21 cellular contexts compared by ENCODE assay signal in the genomic region with DNA sequence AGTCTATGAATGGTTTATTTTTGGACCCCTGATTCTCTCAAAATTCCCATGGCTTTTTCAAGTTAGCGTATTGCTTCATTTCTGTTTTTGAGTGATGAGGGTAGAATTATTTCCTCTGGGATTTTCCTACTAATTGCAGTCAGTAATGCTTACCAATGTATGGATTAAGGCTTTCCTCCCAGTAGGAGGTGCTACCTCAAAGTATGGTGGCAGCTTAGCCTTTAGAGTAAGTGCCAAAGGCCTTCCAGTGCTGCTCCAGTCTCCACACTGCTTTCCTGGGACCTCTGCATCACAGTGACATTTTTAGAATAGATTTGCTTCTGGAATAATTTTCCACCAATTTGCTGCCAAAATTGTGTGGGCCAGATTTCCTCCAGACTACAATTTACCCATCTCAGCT. TPM values are rescaled to one million over a fixed set of nuclear protein-coding genes. Genes with fewer than 3 reads are reported as not detected.
DNase-seq lines count a peak whose midpoint lies in the region; ATAC-seq and TF ChIP-seq lines count a peak whose summit lies in the region.
"Had no signal": no experiment of that assay in that cellular context is flagged by ENCODE, and none has a peak within 500 bp of the region (broad histone marks: within the 10 kb centered on the region; RNA-seq: fewer than 3 reads in every experiment).

No MANE protein-coding gene starts in this region.

- no peaks in the 10 kb centered on the region for H3K79me1 ChIP-seq in H9 (ENCODE audit: insufficient read depth, low read depth, low read length, poor library complexity, severe bottlenecking)

- H3K27ac Mint-ChIP-seq in H9 (no peak overlapping the region), neural progenitor cell (no peak overlapping the region)
- H3K27ac Mint-ChIP-seq: CD4-positive, CD25-positive, alpha-beta regulatory T cell had no signal

- no peak overlapping the region for H3K18ac ChIP-seq in H9 (ENCODE audit: insufficient read length, low read depth, low read length)

- H3K9me3 ChIP-seq in H9 (ENCODE audit: control insufficient read depth, low read depth, low read length) (no peaks in the 10 kb centered on the region), OCI-LY7 (ENCODE audit: low read length) (no peaks in the 10 kb centered on the region), neural progenitor cell (ENCODE audit: low read depth) (no peaks in the 10 kb centered on the region)
- H3K9me3 ChIP-seq: BLaER1, SK-N-SH had no signal

- H2AFZ ChIP-seq in H9 (ENCODE audit: low read length), result no peak overlapping the region
- H2AFZ ChIP-seq in OCI-LY7 (ENCODE audit: low read length), result no peak overlapping the region
- H2AFZ ChIP-seq in neural progenitor cell (replicated peaks), result no peak overlapping the region

- no peak overlapping the region for H2BK5ac ChIP-seq in H9 (ENCODE audit: insufficient read length, low read length)

- H3K9me2 ChIP-seq in OCI-LY7 (ENCODE audit: insufficient read depth, low read length), result no peaks in the 10 kb centered on the region
- H3K9me2 ChIP-seq: SK-N-SH had no signal

- CTCF ChIA-PET in OCI-LY7 (lab: Charles Lee; ENCODE audit: unreplicated experiment), result no interaction called here

- H3K4me3 Mint-ChIP-seq in H9, result no peak overlapping the region
- H3K4me3 Mint-ChIP-seq in neural progenitor cell, result no peak overlapping the region
- H3K4me3 Mint-ChIP-seq: CD4-positive, CD25-positive, alpha-beta regulatory T cell had no signal

- no peak overlapping the region for H2BK12ac ChIP-seq in H9 (ENCODE audit: insufficient read length, low read depth, low read length)

- H3T11ph ChIP-seq in H9 (ENCODE audit: low read length), result no peak overlapping the region

- H3K4me1 Mint-ChIP-seq in H9 (peaks cover 0 to 4% of the 10 kb centered on the region in 2 experiments; a peak in 1 of 4 replicates), neural progenitor cell (no peaks in the 10 kb centered on the region)
- H3K4me1 Mint-ChIP-seq: CD4-positive, CD25-positive, alpha-beta regulatory T cell had no signal

- H3K36me3 Mint-ChIP-seq in H9 (ENCODE audit: insufficient read depth in 1 of 3, low read depth in 3 of 3), result peaks cover 0 to 3% (median 1%) of the 10 kb centered on the region in 3 experiments; a peak in 2 of 7 replicates
- H3K36me3 Mint-ChIP-seq in neural progenitor cell, result peaks cover 11% of the 10 kb centered on the region
- H3K36me3 Mint-ChIP-seq: CD4-positive, CD25-positive, alpha-beta regulatory T cell had no signal

- peak; percentile 36; the same call in 2 of the 3 replicates for TF ChIP-seq CTCF in H9 (conservative IDR thresholded peaks at IDR 0.05)
- TF ChIP-seq CTCF in OCI-LY7 (conservative IDR thresholded peaks at IDR 0.05; ENCODE audit: low read length), result 0 out of 2 replicates have a peak, but pooled peaks have one; percentile 18
- peak; percentile 4 for TF ChIP-seq CTCF in brain microvascular endothelial cell (IDR thresholded peaks at IDR 0.05; ENCODE audit: low read depth, low read length, missing control alignments)
- no peak for TF ChIP-seq CTCF in neural progenitor cell (IDR thresholded peaks at IDR 0.05)

- BruUV-seq in OCI-LY7 (replicated peaks; lab: Mats Ljungman, UMichigan), result no TSS peak

- DNase-seq in H9, result no peak
- DNase-seq in OCI-LY7 (ENCODE audit: low spot score), result no peak
- no peak for DNase-seq in brain microvascular endothelial cell
- peak; percentile 8 for DNase-seq in neural progenitor cell (ENCODE audit: low spot score)
- no peak for DNase-seq in GF-D8 (lab: John Stamatoyannopoulos, UW)
- no peak for DNase-seq in activated T-cell treated with anti-CD3 and anti-CD28 coated beads, Interleukin-2, amount 50 U/mL, for 48 hours
- DNase-seq: CD4-positive, CD25-positive, alpha-beta regulatory T cell; DMS153; KG1; MM.1S; NCI-H1417; NCI-H1694; NCI-H2029 treated with DMSO at 0.1 percent for 48 hours; NCI-H446 treated with DMSO at 0.1 percent for 48 hours; NCI-H526; OCI-M1; SIG-M5; SK-N-SH; SW 1271 had no signal

- H3K9me3 Mint-ChIP-seq in H9, result no peaks in the 10 kb centered on the region
- no peaks in the 10 kb centered on the region for H3K9me3 Mint-ChIP-seq in neural progenitor cell
- H3K9me3 Mint-ChIP-seq: CD4-positive, CD25-positive, alpha-beta regulatory T cell had no signal

- H3K4ac ChIP-seq in H9 (ENCODE audit: low read depth, low read length), result no peak overlapping the region

- ATAC-seq in GM21619 (IDR thresholded peaks at IDR 0.05; ENCODE audit: unreplicated experiment), result no peak

- no peaks in the 10 kb centered on the region for H3K27me3 Mint-ChIP-seq in H9 (ENCODE audit: low read depth)
- peaks cover 2% of the 10 kb centered on the region for H3K27me3 Mint-ChIP-seq in neural progenitor cell (ENCODE audit: insufficient read depth, low read depth)

- no peak overlapping the region for H2BK20ac ChIP-seq in H9 (ENCODE audit: low read depth, low read length, poor library complexity, severe bottlenecking)

- no peak overlapping the region for H3K4me3 ChIP-seq in OCI-LY7 (ENCODE audit: low read depth, low read length, poor library complexity, severe bottlenecking)
- H3K4me3 ChIP-seq in brain microvascular endothelial cell (ENCODE audit: low read depth, low read length), result no peak overlapping the region
- no peak overlapping the region for H3K4me3 ChIP-seq in neural progenitor cell
- H3K4me3 ChIP-seq: BLaER1 had no signal

- no peak overlapping the region for H2AK5ac ChIP-seq in H9 (ENCODE audit: insufficient read length, low read length)

- no peaks in the 10 kb centered on the region for H3K4me1 ChIP-seq in H9 (ENCODE audit: insufficient read depth, low read length)
- H3K4me1 ChIP-seq in OCI-LY7 (ENCODE audit: insufficient read depth, low read length, poor library complexity, severe bottlenecking), result no peaks in the 10 kb centered on the region
- no peaks in the 10 kb centered on the region for H3K4me1 ChIP-seq in neural progenitor cell
- H3K4me1 ChIP-seq: BLaER1 had no signal

- no peak overlapping the region for H3K56ac ChIP-seq in H9 (ENCODE audit: insufficient read length, low read depth, low read length)

- H3K14ac ChIP-seq in H9 (ENCODE audit: insufficient read depth, low read length), result no peak overlapping the region

- intact Hi-C loops in OCI-LY7 (cut with micrococcal nuclease; ENCODE audit: unreplicated experiment), result no loop called here

- POLR2A ChIA-PET in OCI-LY7 (lab: Charles Lee), result no interaction called here

- H3K36me3 ChIP-seq in OCI-LY7 (ENCODE audit: insufficient read depth, low read length) (no peaks in the 10 kb centered on the region), brain microvascular endothelial cell (replicated peaks) (no peaks in the 10 kb centered on the region), neural progenitor cell (no peaks in the 10 kb centered on the region)
- H3K36me3 ChIP-seq: BLaER1 had no signal

- H3K23ac ChIP-seq in H9 (ENCODE audit: insufficient read length, low read depth, low read length), result no peak overlapping the region

- H3K9ac ChIP-seq in H9 (ENCODE audit: extremely low read depth, insufficient read length, low read length), result no peak overlapping the region
- no peak overlapping the region for H3K9ac ChIP-seq in neural progenitor cell
- H3K9ac ChIP-seq: BLaER1, SK-N-SH had no signal

- no peak overlapping the region for H2BK120ac ChIP-seq in H9 (ENCODE audit: low read depth, low read length, poor library complexity, severe bottlenecking)

- H3K23me2 ChIP-seq in H9 (ENCODE audit: insufficient read length, low read depth, low read length, poor library complexity, severe bottlenecking), result no peaks in the 10 kb centered on the region

- H3K27ac ChIP-seq in H9 (ENCODE audit: insufficient read length, low read depth, low read length) (no peak overlapping the region), OCI-LY7 (ENCODE audit: low read depth, low read length, poor library complexity, severe bottlenecking) (no peak overlapping the region), brain microvascular endothelial cell (no peak overlapping the region), neural progenitor cell (no peak overlapping the region)
- H3K27ac ChIP-seq: BLaER1 had no signal

- H3F3A ChIP-seq in neural progenitor cell (ENCODE audit: low read depth), result no peaks in the 10 kb centered on the region

- no peak overlapping the region for H4K8ac ChIP-seq in H9 (replicated peaks; ENCODE audit: insufficient read length, low read depth, low read length)

- no peak overlapping the region for H3K4me2 ChIP-seq in H9 (ENCODE audit: insufficient read depth, insufficient read length, low read length)
- no peak overlapping the region for H3K4me2 ChIP-seq in OCI-LY7 (ENCODE audit: low read length)
- H3K4me2 ChIP-seq in neural progenitor cell, result no peak overlapping the region
- H3K4me2 ChIP-seq: BLaER1, SK-N-SH had no signal

- no peak overlapping the region for H4K5ac ChIP-seq in H9 (ENCODE audit: insufficient read length, low read depth, low read length)

- H4K20me1 ChIP-seq in H9 (ENCODE audit: control insufficient read depth, insufficient read depth, insufficient read length) (no peaks in the 10 kb centered on the region), OCI-LY7 (ENCODE audit: insufficient read depth, low read length) (no peaks in the 10 kb centered on the region), neural progenitor cell (ENCODE audit: low read depth) (no peaks in the 10 kb centered on the region)
- H4K20me1 ChIP-seq: BLaER1 had no signal

- H3K27me3 ChIP-seq in H9 (ENCODE audit: insufficient read depth, low read length) (no peaks in the 10 kb centered on the region), brain microvascular endothelial cell (replicated peaks) (no peaks in the 10 kb centered on the region), neural progenitor cell (no peaks in the 10 kb centered on the region)
- H3K27me3 ChIP-seq: BLaER1 had no signal

- H3K79me2 ChIP-seq in H9 (ENCODE audit: insufficient read depth, low read length) (no peaks in the 10 kb centered on the region), OCI-LY7 (ENCODE audit: insufficient read depth, low read depth, low read length) (no peaks in the 10 kb centered on the region), neural progenitor cell (ENCODE audit: low read depth) (no peaks in the 10 kb centered on the region)

- no peak overlapping the region for H2BK15ac ChIP-seq in H9 (ENCODE audit: low read depth, low read length)

- H4K91ac ChIP-seq in H9 (ENCODE audit: insufficient read length, low read depth, low read length), result no peak overlapping the region

- in situ Hi-C loops in brain microvascular endothelial cell (cut with HindIII; ENCODE audit: low pct_ligation_motif_present, low sequenced_read_pairs), result no loop called here

- WGBS in H9 (ENCODE audit: extremely low coverage, insufficient read length, low lambda C conversion rate), result no CpG with 5 or more reads among the region's 1 CpG

RNA-seq across cellular contexts. Expression of gene SSB, which starts 16.2 kb away (rescaled TPM):
- 248 and 257 TPM in 2 replicates for total RNA-seq in H9 (2021)
- total RNA-seq in OCI-LY7 (2014; rRNA removed; shearing (Covaris generic)), result 126 and 162 TPM in 2 replicates
- total RNA-seq in OCI-LY7 (2022), result 161 and 173 TPM in 2 replicates
- 198 and 296 TPM in 2 replicates for total RNA-seq in neural progenitor cell (ENCODE audit: low replicate concordance)

RNA-seq across cellular contexts. Expression of gene METTL5, which starts 42.2 kb away (rescaled TPM):
- 92.0 and 94.7 TPM in 2 replicates for total RNA-seq in H9 (2021)
- total RNA-seq in OCI-LY7 (2014; rRNA removed; shearing (Covaris generic)), result 52.3 and 56.7 TPM in 2 replicates
- total RNA-seq in OCI-LY7 (2022), result 82.2 and 87.3 TPM in 2 replicates
- 98.5 and 146 TPM in 2 replicates for total RNA-seq in neural progenitor cell (ENCODE audit: low replicate concordance)

RNA-seq across cellular contexts. Expression of gene UBR3, which starts 44.7 kb away (rescaled TPM):
- 21.9 and 23.8 TPM in 2 replicates for total RNA-seq in H9 (2021)
- total RNA-seq in OCI-LY7 (2014; rRNA removed; shearing (Covaris generic)), result 11.6 TPM in 2 replicates
- 21.0 and 26.0 TPM in 2 replicates for total RNA-seq in OCI-LY7 (2022)
- total RNA-seq in neural progenitor cell (ENCODE audit: low replicate concordance), result 19.1 and 31.7 TPM in 2 replicates

RNA-seq across cellular contexts. Expression of gene KLHL23, which starts 48.9 kb away (rescaled TPM):
- total RNA-seq in H9 (2021) (50.2 and 54.6 TPM in 2 replicates), OCI-LY7 (2022) (0.79 and 0.82 TPM in 2 replicates), neural progenitor cell (ENCODE audit: low replicate concordance) (72.4 and 107 TPM in 2 replicates)
- total RNA-seq in OCI-LY7 (2014; rRNA removed; shearing (Covaris generic)), result 0.21 and 2.4 TPM in 2 replicates
